8 cellular contexts compared by ENCODE assay signal in the genomic region with DNA sequence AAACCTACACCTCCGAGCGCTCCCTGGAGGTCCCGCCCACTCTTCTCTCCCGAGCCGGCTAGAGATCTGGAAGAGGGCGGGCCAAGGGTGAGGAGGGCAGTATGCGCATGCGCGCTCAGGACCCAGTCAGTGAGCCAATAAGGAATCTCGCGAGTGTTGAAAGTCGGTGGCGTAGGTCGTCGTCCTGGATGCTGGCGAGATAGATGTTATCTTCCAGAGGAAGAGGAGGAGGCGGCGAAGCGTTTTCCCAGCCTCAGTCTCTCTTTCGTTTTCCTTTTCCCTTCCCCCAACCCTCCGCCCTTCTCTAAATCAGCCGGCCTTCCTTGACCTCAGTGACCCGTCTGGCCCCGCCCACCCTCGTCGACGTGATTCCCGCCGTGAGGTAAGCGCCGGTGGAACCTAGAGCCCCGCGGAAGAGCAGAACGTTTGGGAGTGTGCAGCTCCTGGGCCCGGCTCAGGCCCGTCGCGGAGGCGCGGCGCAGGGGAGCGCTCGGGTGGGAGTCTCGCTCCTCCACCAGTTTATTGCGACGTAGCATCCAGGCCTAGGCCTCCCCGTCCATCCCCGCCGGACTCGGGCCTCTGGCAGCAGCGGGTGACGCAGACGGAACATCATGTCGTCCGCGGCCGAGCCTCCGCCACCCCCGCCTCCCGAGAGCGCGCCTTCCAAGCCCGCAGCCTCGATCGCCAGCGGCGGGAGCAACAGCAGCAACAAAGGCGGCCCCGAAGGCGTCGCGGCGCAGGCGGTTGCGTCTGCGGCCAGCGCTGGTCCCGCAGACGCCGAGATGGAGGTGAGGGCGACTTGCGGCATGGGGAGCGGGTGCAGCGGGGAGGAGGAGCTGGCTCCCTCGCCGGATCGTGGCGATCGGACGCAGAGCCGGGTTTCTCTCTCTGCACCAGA. TPM values are rescaled to one million over a fixed set of nuclear protein-coding genes. Genes with fewer than 3 reads are reported as not detected.
DNase-seq lines count a peak whose midpoint lies in the region; ATAC-seq, FAIRE-seq and TF ChIP-seq lines count a peak whose summit lies in the region.

TSS of gene SMARCA5 (plus strand) at position 389 of the 898 bp plus-strand sequence. CDS start at position 612, 223 bp downstream.

- peaks cover 12% of the 10 kb centered on the region for H3K36me3 Mint-ChIP-seq in type B pancreatic cell

- H3K4me1 Mint-ChIP-seq in type B pancreatic cell (ENCODE audit: unreplicated experiment), result peaks cover 20% of the 10 kb centered on the region

- H3K36me3 ChIP-seq in adrenal gland (replicated peaks in 1 of 2) (peaks cover 0 to 6% of the 10 kb centered on the region in 2 donors), heart left ventricle (peaks cover 0 to 16% (median 14%) of the 10 kb centered on the region in 9 donors)

- peak; percentile 86; the same call in 1 of the 2 replicates for TF ChIP-seq POLR2A in GM12892 (IDR thresholded peaks at IDR 0.05; ENCODE audit: low read depth, low read length)
- peak; percentile 85 to 89 for TF ChIP-seq POLR2A in adrenal gland (IDR thresholded peaks at IDR 0.05)
- TF ChIP-seq POLR2A in heart left ventricle (IDR thresholded peaks at IDR 0.05), result peak; percentile 67 to 88

- H3K27me3 Mint-ChIP-seq in type B pancreatic cell, result peaks cover 8% of the 10 kb centered on the region

- FAIRE-seq in GM12892 (lab: Jason Lieb, UNC), result peak; percentile 99

- H3K4me3 Mint-ChIP-seq in type B pancreatic cell, result peak within 1 kb of the TSS; percentile 96

- TF ChIP-seq CTCF in adrenal gland (IDR thresholded peaks at IDR 0.05) (no peak), heart left ventricle (IDR thresholded peaks at IDR 0.05) (no peak), type B pancreatic cell (conservative IDR thresholded peaks at IDR 0.05) (no peak)

- H3K27ac ChIP-seq in adrenal gland (peak within 1 kb of the TSS; percentile 97 to 100 (median 98)), heart left ventricle (peak within 1 kb of the TSS; percentile 88 to 100 (median 98))

- H3K9me3 ChIP-seq in adrenal gland (replicated peaks in 1 of 3) (no peaks in the 10 kb centered on the region), heart left ventricle (peaks cover 0 to 4% (median 0%) of the 10 kb centered on the region in 12 donors)

- intact Hi-C loops in adrenal gland (cut with DNase I) (no loop called here), heart left ventricle (cut with DNase I) (loop anchor here in 2 of 10 donors (2.0 to 10.0 kb wide), 2 partner anchors 177 to 179 kb away; partner anchors contain the start of gene GAB1 (in 2 of the 2))

- 0% methylated on average over 30 to 91 of the region's 91 CpGs for WGBS in adrenal gland, 4 donors
- 0 to 1% (median 0%) methylated on average over 46 to 91 of the region's 91 CpGs for WGBS in heart left ventricle, 4 donors

- DNase-seq in GM12892 (ENCODE audit: insufficient read length) (peak; percentile 69), NCI-H146 (lab: John Stamatoyannopoulos, UW) (peak; percentile 94), T-helper 1 cell (peak; percentile 94 to 99 (median 95)), adrenal gland (peak; percentile 96 to 99 (median 98)), heart left ventricle (peak; percentile 96 to 98 (median 98)), pons (ENCODE audit: low spot score) (peak; percentile 98), type B pancreatic cell (ENCODE audit: extremely low spot score, unreplicated experiment) (peak; percentile 96)

- peaks cover 20 to 36% of the 10 kb centered on the region in 2 donors for H3K4me1 ChIP-seq in adrenal gland (replicated peaks in 1 of 2)
- peaks cover 8 to 42% (median 35%) of the 10 kb centered on the region in 12 donors for H3K4me1 ChIP-seq in heart left ventricle

- no peaks in the 10 kb centered on the region for H3K27me3 ChIP-seq in adrenal gland
- no peaks in the 10 kb centered on the region for H3K27me3 ChIP-seq in heart left ventricle

- H3K4me3 ChIP-seq in adrenal gland (peak within 1 kb of the TSS; percentile 81 to 94 (median 82)), heart left ventricle (peak within 1 kb of the TSS; percentile 69 to 99 (median 89))

- H3K27ac Mint-ChIP-seq in type B pancreatic cell, result peak within 1 kb of the TSS; percentile 100

- H3K9me3 Mint-ChIP-seq in type B pancreatic cell, result no peaks in the 10 kb centered on the region

- ATAC-seq in HG02852 (IDR thresholded peaks at IDR 0.05; ENCODE audit: unreplicated experiment) (peak; percentile 81), heart left ventricle (peak; percentile 94 to 97 (median 96))

RNA-seq across cellular contexts. Expression of gene SMARCA5, which starts in this region (rescaled TPM):
- polyA plus RNA-seq in GM12892 (2012; ENCODE audit: missing spikeins), result 40.8 TPM
- total RNA-seq in adrenal gland, result 10 to 100 TPM; 35.5 to 67.9 (median 59.9) TPM
- 10 to 100 TPM; 13.8 to 55.0 (median 14.0) TPM for polyA plus RNA-seq in adrenal gland
- total RNA-seq in heart left ventricle, result 10 to 100 TPM; 21.2 to 36.3 (median 30.3) TPM
- polyA plus RNA-seq in heart left ventricle, result 10 to 100 TPM in 1 of 2 donors, 1 to 10 TPM in 1; 9.1 to 18.5 TPM
- 52.2 and 69.2 TPM in 2 replicates for total RNA-seq in type B pancreatic cell (ENCODE audit: low replicate concordance)

Comparison
In these comparisons a context has a peak if more than half of its experiments do, and no peak if none do; other contexts are left out.
1. Peak in every context shown above with its lines: DNase-seq, ATAC-seq, H3K4me3 ChIP-seq and H3K27ac ChIP-seq.